ENCODE assay signal across 8 cellular contexts in the genomic region with DNA sequence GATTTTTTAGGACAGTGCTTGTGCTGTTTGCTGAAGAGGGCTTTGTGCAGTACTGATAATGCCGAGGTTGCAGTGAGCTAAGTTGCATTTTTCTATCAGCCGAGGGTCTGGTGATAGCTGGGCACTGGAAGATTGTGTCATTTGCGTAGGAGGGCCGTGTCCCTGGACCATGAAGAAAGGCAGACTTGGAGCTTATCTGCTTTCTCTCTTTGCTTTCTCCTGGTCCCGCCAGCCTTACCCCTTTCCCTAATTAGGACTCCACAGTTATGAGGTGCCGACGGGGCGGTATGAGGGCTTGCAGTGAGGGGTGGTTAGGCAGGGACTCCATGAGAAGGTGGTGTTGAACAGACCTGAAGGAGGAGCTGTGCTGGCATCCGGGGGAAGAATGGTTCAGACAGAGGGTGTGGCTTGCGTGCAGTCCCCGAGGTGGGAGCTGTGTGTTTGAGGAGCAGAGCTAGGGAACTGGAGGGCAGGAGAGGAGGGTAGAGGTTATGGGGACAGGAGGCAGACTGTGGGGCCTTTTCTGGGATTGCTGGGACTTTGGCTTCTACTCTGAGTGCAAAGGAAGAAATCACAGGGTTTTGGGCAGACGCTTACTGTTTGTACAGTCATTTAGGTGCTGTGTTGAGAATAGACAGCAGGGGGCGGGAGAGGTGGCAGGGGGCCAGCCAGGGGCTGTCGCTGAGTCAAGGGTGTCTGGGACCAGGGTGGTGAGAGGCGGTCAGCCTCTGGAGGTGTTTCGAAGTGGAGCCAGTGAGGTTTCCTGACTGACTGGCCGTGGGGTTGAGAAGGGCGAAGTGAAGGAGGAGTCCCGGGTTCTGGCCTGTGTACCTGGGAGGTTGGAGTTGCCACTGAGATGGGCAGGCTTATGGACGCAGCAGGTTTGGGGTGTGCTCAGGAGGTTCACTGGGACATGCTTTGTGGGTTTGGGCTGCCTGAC. TPM values are rescaled to one million over a fixed set of nuclear protein-coding genes. Genes with fewer than 3 reads are reported as not detected.
DNase-seq lines count a peak whose midpoint lies in the region; ATAC-seq and TF ChIP-seq lines count a peak whose summit lies in the region.

No MANE protein-coding gene starts in this region.

- H3K27ac ChIP-seq in KMS-11, result no peak overlapping the region

- DNase-seq in AG04449 (ENCODE audit: low read depth, low spot score) (no peak), lung microvascular endothelial cell (ENCODE audit: low read depth in 2 of 2) (peak; percentile 23 to 24), putamen (ENCODE audit: low spot score) (no peak)
- peak; percentile 42 for DNase-seq in central memory CD4-positive, alpha-beta T cell
- peak; percentile 64 to 65 for DNase-seq in stimulated activated CD8-positive, alpha-beta memory T cell treated with anti-CD3 and anti-CD28 coated beads, Interleukin-15, amount 100 ng/mL, for 48 hours (ENCODE audit: low read depth in 2 of 2)

- no peak overlapping the region; the same call in 1 of the 2 replicates for H3K9ac ChIP-seq in KMS-11

- no peaks in the 10 kb centered on the region for H4K20me1 ChIP-seq in KMS-11 (ENCODE audit: insufficient read depth)

- H3K4me3 ChIP-seq in AG04449 (ENCODE audit: low read depth, low read length) (no peak overlapping the region), KMS-11 (IDR thresholded peaks at IDR 0.05; ENCODE audit: insufficient read depth, low read depth, low read length) (no peak overlapping the region)

- peak; percentile 63 for TF ChIP-seq CTCF in AG04449 (IDR thresholded peaks at IDR 0.05; ENCODE audit: insufficient read depth, low read length, missing control alignments)
- peak; percentile 75 for TF ChIP-seq CTCF in KMS-11 (conservative IDR thresholded peaks at IDR 0.05; ENCODE audit: low read depth, low read length)

- peak; percentile 90 for ATAC-seq in GM19351 (IDR thresholded peaks at IDR 0.05; ENCODE audit: unreplicated experiment)
- ATAC-seq in activated CD4-positive, CD25-positive, alpha-beta regulatory T cell treated with anti-CD3 and anti-CD28 coated beads, Interleukin-2, amount 50 U/mL, for 24 hours, result peak; percentile 86

- H3K4me1 ChIP-seq in KMS-11 (ENCODE audit: low read depth, poor library complexity, severe bottlenecking), result peaks cover 7% of the 10 kb centered on the region

- peak overlapping the region; percentile 71; the same call in 1 of the 2 replicates for H3K4me2 ChIP-seq in KMS-11

- no peaks in the 10 kb centered on the region for H3K79me2 ChIP-seq in KMS-11 (ENCODE audit: insufficient read depth, low read depth)

- H3K36me3 ChIP-seq in KMS-11 (ENCODE audit: insufficient read depth), result no peaks in the 10 kb centered on the region

- CTCF ChIA-PET in AG04449 (lab: Yijun Ruan, JAX), result interaction anchor here (0.8 to 6.0 kb wide), 21 partner anchors 8 to 322 kb away, joined by 3 to 93 read pairs (median 3); a partner anchor contains a TSS

- peak overlapping the region; percentile 55; the same call in 1 of the 2 replicates for H2AFZ ChIP-seq in KMS-11 (ENCODE audit: low read depth)

- H3K27me3 ChIP-seq in KMS-11 (ENCODE audit: insufficient read depth, low read depth), result no peaks in the 10 kb centered on the region; the same call in 1 of the 2 replicates

- POLR2A ChIA-PET in AG04449 (lab: Yijun Ruan, JAX), result interaction anchor here (0.9 kb wide), 1 partner anchor 202 kb away, joined by 3 read pairs; no protein-coding TSS in a partner anchor

RNA-seq across cellular contexts. Expression of a gene that starts 43.4 kb away (rescaled TPM):
- not detected in 2 replicates for total RNA-seq in lung microvascular endothelial cell

Comparison
In these comparisons a context has a peak if more than half of its experiments do, and no peak if none do; other contexts are left out.
1. DNase-seq: peak in central memory CD4-positive, alpha-beta T cell (single experiment), lung microvascular endothelial cell (2 of 2) and stimulated activated CD8-positive, alpha-beta memory T cell treated with anti-CD3 and anti-CD28 coated beads, Interleukin-15, amount 100 ng/mL, for 48 hours (2 of 2); none in AG04449 (single experiment) and putamen (single experiment).